In genomic region chr3:7209098-7209497, GRCh38 we compare ENCODE assay signal across 25 cellular contexts.
"Had no signal": no experiment of that assay in that cellular context is flagged by ENCODE, and none has a peak within 500 bp of the region (broad histone marks: within the 10 kb centered on the region; RNA-seq: fewer than 3 reads in every experiment).

No MANE protein-coding gene starts in this region.

- H3K4me1 Mint-ChIP-seq: activated CD4-positive, alpha-beta T cell treated with anti-CD3 and anti-CD28 coated beads, Interleukin-2, amount 10 ng/mL, durations not matched to agents 7 days and 5 days had no signal

- H3K36me3 Mint-ChIP-seq: activated naive CD8-positive, alpha-beta T cell treated with anti-CD3 and anti-CD28 coated beads, Interleukin-2, amount 10 ng/mL, durations not matched to agents 7 days and 5 days; WTC11 had no signal

- H3K9me3 ChIP-seq: adrenal gland, MG63, SJSA1 had no signal

- H3K27ac ChIP-seq: adrenal gland, SJSA1 had no signal

- H3K4me3 Mint-ChIP-seq: activated CD4-positive, alpha-beta memory T cell treated with anti-CD3 and anti-CD28 coated beads, Interleukin-2, amount 10 ng/mL, durations not matched to agents 7 days and 5 days; activated CD4-positive, alpha-beta T cell treated with anti-CD3 and anti-CD28 coated beads, Interleukin-2, amount 10 ng/mL, durations not matched to agents 7 days and 5 days; activated naive CD4-positive, alpha-beta T cell treated with anti-CD3 and anti-CD28 coated beads for 36 hours; activated naive CD8-positive, alpha-beta T cell treated with anti-CD3 and anti-CD28 coated beads, Interleukin-2, amount 10 ng/mL, durations not matched to agents 7 days and 5 days; activated T-cell treated with anti-CD3 and anti-CD28 coated beads, Interleukin-2, amount 50 U/mL, for 24 hours; T-helper 17 cell; WTC11 had no signal

- DNase-seq: activated CD4-positive, alpha-beta memory T cell treated with anti-CD3 and anti-CD28 coated beads, Interleukin-2, amount 10 ng/mL, durations not matched to agents 7 days and 5 days; activated CD4-positive, alpha-beta T cell treated with anti-CD3 and anti-CD28 coated beads for 1 hour; activated CD4-positive, alpha-beta T cell treated with anti-CD3 and anti-CD28 coated beads, Interleukin-2, amount 10 ng/mL, durations not matched to agents 7 days and 5 days; activated CD8-positive, alpha-beta memory T cell treated with anti-CD3 and anti-CD28 coated beads, Interleukin-2, amount 50 U/mL, for 48 hours; activated gamma-delta T cell; activated naive CD4-positive, alpha-beta T cell treated with anti-CD3 and anti-CD28 coated beads for 36 hours; activated naive CD8-positive, alpha-beta T cell treated with anti-CD3 and anti-CD28 coated beads, Interleukin-2, amount 10 ng/mL, durations not matched to agents 7 days and 5 days; activated T-cell treated with anti-CD3 and anti-CD28 coated beads, Interleukin-2, amount 50 U/mL, for 24 hours; adrenal gland; anterior cingulate cortex; central memory CD4-positive, alpha-beta T cell; MG63; MV-4-11; NCI-H1105; NCI-H1436; NCI-H1694 treated with DMSO at 0.1 percent for 48 hours; NCI-H2029 treated with DMSO at 0.1 percent for 48 hours; NCI-H510A treated with DMSO at 0.1 percent for 48 hours; NCI-H69; PC-3; SHP77; T-helper 17 cell; T-helper 9 cell had no signal

- ATAC-seq: PC-3, T-helper 17 cell, WTC11 had no signal

- H3K27me3 ChIP-seq: adrenal gland, MG63, SJSA1 had no signal

- H3K36me3 ChIP-seq: adrenal gland, MG63, SJSA1 had no signal

- H3K4me3 ChIP-seq: adrenal gland, MG63, SJSA1 had no signal

- H3K4me1 ChIP-seq: SJSA1 had no signal

- H3K27me3 Mint-ChIP-seq: activated CD4-positive, alpha-beta memory T cell treated with anti-CD3 and anti-CD28 coated beads, Interleukin-2, amount 10 ng/mL, durations not matched to agents 7 days and 5 days; activated CD4-positive, alpha-beta T cell treated with anti-CD3 and anti-CD28 coated beads, Interleukin-2, amount 10 ng/mL, durations not matched to agents 7 days and 5 days; activated naive CD8-positive, alpha-beta T cell treated with anti-CD3 and anti-CD28 coated beads, Interleukin-2, amount 10 ng/mL, durations not matched to agents 7 days and 5 days; activated T-cell treated with anti-CD3 and anti-CD28 coated beads, Interleukin-2, amount 50 U/mL, for 24 hours; T-helper 17 cell had no signal

- H3K27ac Mint-ChIP-seq: activated CD4-positive, alpha-beta memory T cell treated with anti-CD3 and anti-CD28 coated beads, Interleukin-2, amount 10 ng/mL, durations not matched to agents 7 days and 5 days; activated CD4-positive, alpha-beta T cell treated with anti-CD3 and anti-CD28 coated beads, Interleukin-2, amount 10 ng/mL, durations not matched to agents 7 days and 5 days; activated naive CD4-positive, alpha-beta T cell treated with anti-CD3 and anti-CD28 coated beads for 36 hours; activated naive CD8-positive, alpha-beta T cell treated with anti-CD3 and anti-CD28 coated beads, Interleukin-2, amount 10 ng/mL, durations not matched to agents 7 days and 5 days; activated T-cell treated with anti-CD3 and anti-CD28 coated beads, Interleukin-2, amount 50 U/mL, for 24 hours; T-helper 17 cell; WTC11 had no signal

- H3K9me3 Mint-ChIP-seq: activated CD4-positive, alpha-beta memory T cell treated with anti-CD3 and anti-CD28 coated beads, Interleukin-2, amount 10 ng/mL, durations not matched to agents 7 days and 5 days; activated CD4-positive, alpha-beta T cell treated with anti-CD3 and anti-CD28 coated beads, Interleukin-2, amount 10 ng/mL, durations not matched to agents 7 days and 5 days; activated naive CD4-positive, alpha-beta T cell treated with anti-CD3 and anti-CD28 coated beads for 36 hours; WTC11 had no signal
